In the genomic region with DNA sequence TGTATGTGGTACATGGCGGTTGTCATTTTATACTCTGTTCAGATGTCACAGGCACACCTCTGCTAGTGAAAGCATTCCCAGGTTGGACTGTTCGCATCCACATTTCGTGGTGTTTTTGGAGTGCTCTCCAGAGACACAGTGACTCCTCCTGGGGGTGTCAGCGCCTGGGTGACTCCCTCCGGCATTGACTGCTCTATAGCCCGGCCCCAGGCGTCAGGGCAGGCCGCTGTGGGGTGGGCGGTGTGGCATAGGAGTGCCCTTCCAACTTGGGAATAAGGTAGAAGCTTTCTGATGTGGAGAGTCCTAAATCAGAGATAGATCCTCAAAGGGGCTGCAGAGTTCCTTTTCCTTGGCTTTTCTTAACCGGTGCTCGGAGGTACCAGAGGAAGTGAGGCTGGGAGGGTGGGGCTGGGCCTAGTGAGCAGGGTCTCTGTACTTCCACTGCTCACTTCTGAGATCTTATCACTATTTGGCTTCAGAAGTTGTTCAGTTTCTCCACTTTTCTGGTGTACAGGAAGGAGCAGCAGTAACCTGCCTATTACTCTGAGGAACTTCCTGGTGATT, we compare ENCODE assay signal across 14 cellular contexts. TPM values are rescaled to one million over a fixed set of nuclear protein-coding genes. Genes with fewer than 3 reads are reported as not detected.
DNase-seq lines count a peak whose midpoint lies in the region; ATAC-seq and TF ChIP-seq lines count a peak whose summit lies in the region.
"Had no signal": no experiment of that assay in that cellular context is flagged by ENCODE, and none has a peak within 500 bp of the region (broad histone marks: within the 10 kb centered on the region; RNA-seq: fewer than 3 reads in every experiment).

No MANE protein-coding gene starts in this region.

- H3K4me3 Mint-ChIP-seq in activated naive CD8-positive, alpha-beta T cell, result peak overlapping the region; percentile 46
- no peak overlapping the region for H3K4me3 Mint-ChIP-seq in activated naive CD8-positive, alpha-beta T cell treated with anti-CD3 and anti-CD28 coated beads for 36 hours
- H3K4me3 Mint-ChIP-seq in naive B cell, result peak overlapping the region in 3 of 8 donors; percentile 20 to 62 (median 53)
- H3K4me3 Mint-ChIP-seq: central memory CD8-positive, alpha-beta T cell had no signal

- H3K9me3 Mint-ChIP-seq in activated naive CD8-positive, alpha-beta T cell (ENCODE audit: low read depth), result no peaks in the 10 kb centered on the region
- no peaks in the 10 kb centered on the region for H3K9me3 Mint-ChIP-seq in activated naive CD8-positive, alpha-beta T cell treated with anti-CD3 and anti-CD28 coated beads for 36 hours
- H3K9me3 Mint-ChIP-seq in naive B cell, result no peaks in the 10 kb centered on the region
- H3K9me3 Mint-ChIP-seq: central memory CD8-positive, alpha-beta T cell had no signal

- H3K27ac ChIP-seq in body of pancreas, result peak overlapping the region in 3 of 4 donors; percentile 45 to 57 (median 50)
- peak overlapping the region; percentile 3 to 20 for H3K27ac ChIP-seq in tibial artery

- intact Hi-C loops in body of pancreas (cut with DNase I), result no loop called here
- intact Hi-C loops in tibial artery (cut with DNase I; ENCODE audit: low total_unique reads), result no loop called here

- no peak for TF ChIP-seq CTCF in body of pancreas (IDR thresholded peaks at IDR 0.05)
- no peak for TF ChIP-seq CTCF in tibial artery (IDR thresholded peaks at IDR 0.05)

- H3K4me1 ChIP-seq in body of pancreas (peaks cover 55% of the 10 kb centered on the region), tibial artery (peaks cover 0 to 47% (median 20%) of the 10 kb centered on the region in 4 donors)

- TF ChIP-seq POLR2A in body of pancreas (IDR thresholded peaks at IDR 0.05), result no peak

- no peaks in the 10 kb centered on the region for H3K27me3 Mint-ChIP-seq in activated naive CD8-positive, alpha-beta T cell
- H3K27me3 Mint-ChIP-seq in activated naive CD8-positive, alpha-beta T cell treated with anti-CD3 and anti-CD28 coated beads for 36 hours, result no peaks in the 10 kb centered on the region
- H3K27me3 Mint-ChIP-seq in naive B cell, result no peaks in the 10 kb centered on the region
- H3K27me3 Mint-ChIP-seq: central memory CD8-positive, alpha-beta T cell had no signal

- H3K36me3 ChIP-seq in body of pancreas (replicated peaks in 1 of 2; ENCODE audit: insufficient read depth in 1 of 2, low read depth in 2 of 2) (no peaks in the 10 kb centered on the region), tibial artery (no peaks in the 10 kb centered on the region)
- H3K36me3 ChIP-seq: thoracic aorta had no signal

- H3K4me1 Mint-ChIP-seq in activated naive CD8-positive, alpha-beta T cell (ENCODE audit: low read depth), result peaks cover 81% of the 10 kb centered on the region
- H3K4me1 Mint-ChIP-seq in activated naive CD8-positive, alpha-beta T cell treated with anti-CD3 and anti-CD28 coated beads for 36 hours, result peaks cover 52% of the 10 kb centered on the region
- H3K4me1 Mint-ChIP-seq in naive B cell, result peaks cover 52 to 74% (median 64%) of the 10 kb centered on the region in 3 donors

- DNase-seq in activated naive CD8-positive, alpha-beta T cell treated with anti-CD3 and anti-CD28 coated beads for 36 hours, result no peak
- no peak for DNase-seq in body of pancreas
- no peak for DNase-seq in naive B cell
- DNase-seq in tibial artery, result no peak
- DNase-seq in islet precursor cell, result no peak
- DNase-seq in mucosa of gallbladder (ENCODE audit: low spot score), result no peak
- DNase-seq in germinal center (ENCODE audit: low spot score), result no peak
- DNase-seq: activated T-cell treated with anti-CD3 and anti-CD28 coated beads, Interleukin-2, amount 50 U/mL, for 48 hours; kidney glomerular epithelial cell; NCI-H2227 treated with DMSO at 0.1 percent for 48 hours had no signal

- 68 to 81% methylated on average over 10 to 11 of the region's 11 CpGs for WGBS in body of pancreas, 2 donors

- H3K36me3 Mint-ChIP-seq in activated naive CD8-positive, alpha-beta T cell, result no peaks in the 10 kb centered on the region
- H3K36me3 Mint-ChIP-seq in activated naive CD8-positive, alpha-beta T cell treated with anti-CD3 and anti-CD28 coated beads for 36 hours, result no peaks in the 10 kb centered on the region
- no peaks in the 10 kb centered on the region for H3K36me3 Mint-ChIP-seq in naive B cell

- ATAC-seq in body of pancreas (peak; percentile 20), naive B cell (ENCODE audit: low read depth in 2 of 2) (peak in 1 of 2 donors; percentile 39)

- H3K27me3 ChIP-seq in body of pancreas (no peaks in the 10 kb centered on the region), tibial artery (no peaks in the 10 kb centered on the region)

- H3K4me3 ChIP-seq in body of pancreas (no peak overlapping the region), tibial artery (no peak overlapping the region)
- H3K4me3 ChIP-seq: A549, thoracic aorta had no signal

- no peaks in the 10 kb centered on the region for H3K9me3 ChIP-seq in body of pancreas
- H3K9me3 ChIP-seq in tibial artery, result no peaks in the 10 kb centered on the region
- H3K9me3 ChIP-seq: A549, thoracic aorta had no signal

- peak overlapping the region; percentile 18 for H3K27ac Mint-ChIP-seq in activated naive CD8-positive, alpha-beta T cell
- no peak overlapping the region for H3K27ac Mint-ChIP-seq in activated naive CD8-positive, alpha-beta T cell treated with anti-CD3 and anti-CD28 coated beads for 36 hours
- H3K27ac Mint-ChIP-seq in naive B cell, result peak overlapping the region in 4 of 6 donors; percentile 3 to 70 (median 56)

RNA-seq across cellular contexts. Expression of gene CCNY, which starts 32.3 kb away (rescaled TPM):
- total RNA-seq in activated naive CD8-positive, alpha-beta T cell treated with anti-CD3 and anti-CD28 coated beads for 36 hours, result 10 to 100 TPM; 52.1 to 55.2 TPM
- total RNA-seq in body of pancreas (10 to 100 TPM in 1 of 2 donors, 1 to 10 TPM in 1; 9.6 to 18.9 TPM), mucosa of gallbladder (69.3 TPM)
- polyA plus RNA-seq in naive B cell (ENCODE audit: low read depth in 6 of 6), result 10 to 100 TPM in 5 of 6 donors, 1 to 10 TPM in 1; 9.4 to 27.7 (median 13.6) TPM
